ENCODE assay signal across 2 cellular contexts in the genomic region with DNA sequence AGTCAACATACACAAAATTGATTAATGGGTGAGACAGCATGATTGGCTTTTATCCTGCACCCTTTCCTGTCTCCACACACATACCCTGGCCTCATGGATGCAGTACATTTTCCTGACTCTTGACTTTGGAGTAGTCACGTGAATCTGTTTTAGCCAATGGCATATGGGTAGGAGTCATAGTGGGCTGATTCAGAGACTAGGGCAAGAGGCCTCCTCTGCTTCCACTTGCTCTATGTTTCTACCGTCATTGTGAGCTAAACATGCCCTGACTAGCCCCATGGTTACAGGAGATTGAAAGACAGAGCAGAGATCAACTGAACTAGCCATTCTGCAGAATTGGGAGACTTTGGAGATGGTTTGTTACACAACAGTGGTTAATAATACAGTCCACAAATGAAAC.
TF ChIP-seq lines count a peak whose summit lies in the region.

No MANE protein-coding gene starts in this region.

TF ChIP-seq in IMR-90, 13 proteins besides CTCF, POLR2A, EP300 and RAD21:
- TF ChIP-seq FOS (IDR thresholded peaks at IDR 0.05; ENCODE audit: low read depth, low read length) = no peak
- TF ChIP-seq MAZ (IDR thresholded peaks at IDR 0.05; ENCODE audit: borderline replicate concordance, low read depth, low read length) = no peak
- TF ChIP-seq MXI1 (IDR thresholded peaks at IDR 0.05; ENCODE audit: borderline replicate concordance, low read depth, low read length) = no peak
- no peak for TF ChIP-seq RFX5 (IDR thresholded peaks at IDR 0.05; ENCODE audit: low read depth, low read length)
- no peak for TF ChIP-seq SMC3 (IDR thresholded peaks at IDR 0.05; ENCODE audit: low read depth, low read length)
- no peak for TF ChIP-seq CEBPB (IDR thresholded peaks at IDR 0.05; ENCODE audit: low read depth, low read length)
- no peak for TF ChIP-seq BHLHE40 (IDR thresholded peaks at IDR 0.05; ENCODE audit: low read depth, low read length)
- no peak for TF ChIP-seq NFE2L2 (IDR thresholded peaks at IDR 0.05; ENCODE audit: low read depth, low read length)
- no peak for TF ChIP-seq MAFK (IDR thresholded peaks at IDR 0.05; ENCODE audit: low read depth, low read length)
- no peak for TF ChIP-seq ELK1 (IDR thresholded peaks at IDR 0.05; ENCODE audit: borderline replicate concordance, low read depth, low read length)
- TF ChIP-seq RCOR1 (IDR thresholded peaks at IDR 0.05; ENCODE audit: insufficient replicate concordance, low read length) = no peak
- TF ChIP-seq USF2 (IDR thresholded peaks at IDR 0.05; ENCODE audit: low read depth, low read length) = no peak
- TF ChIP-seq CHD1 (IDR thresholded peaks at IDR 0.05; ENCODE audit: low read depth, low read length) = no peak

TF ChIP-seq in H1, 55 proteins besides CTCF, POLR2A, EP300 and RAD21:
- TF ChIP-seq SIX5 (IDR thresholded peaks at IDR 0.05; ENCODE audit: low read depth, low read length) (no peak), TAF7 (optimal IDR thresholded peaks at IDR 0.05; ENCODE audit: borderline replicate concordance, low read depth, low read length) (no peak), TBP (IDR thresholded peaks at IDR 0.05; ENCODE audit: low read depth, low read length) (no peak), SRF (IDR thresholded peaks at IDR 0.05; ENCODE audit: low read depth, low read length) (no peak), JUN (IDR thresholded peaks at IDR 0.05; ENCODE audit: low read depth, low read length) (no peak), BACH1 (IDR thresholded peaks at IDR 0.05; ENCODE audit: low read length) (no peak)
